9 cellular contexts compared by ENCODE assay signal in the genomic region with DNA sequence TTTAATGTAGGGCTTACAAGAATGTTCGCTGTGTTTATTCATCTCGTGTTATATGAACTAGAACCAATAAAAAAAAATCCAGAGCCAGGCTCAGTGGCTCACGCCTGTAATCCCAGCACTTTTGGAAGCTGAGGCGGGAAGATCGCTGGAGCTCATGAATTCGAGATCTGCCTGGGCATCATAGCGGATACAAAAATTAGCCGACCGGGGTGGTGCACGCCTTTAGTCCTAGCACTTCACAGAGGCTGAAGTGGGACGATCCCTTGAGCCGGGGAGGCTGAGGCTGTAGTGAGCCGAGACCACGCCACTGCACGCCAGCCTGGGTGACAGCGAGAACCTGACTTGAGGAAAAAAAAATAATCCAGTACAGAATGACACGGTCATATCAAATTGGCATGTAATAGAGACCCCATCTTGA. TPM values are rescaled to one million over a fixed set of nuclear protein-coding genes. Genes with fewer than 3 reads are reported as not detected.
A peak's percentile ranks its signal among the peaks of the same experiment; 100 is the strongest.
DNase-seq lines count a peak whose midpoint lies in the region; ATAC-seq, FAIRE-seq and TF ChIP-seq lines count a peak whose summit lies in the region.
"Had no signal": no experiment of that assay in that cellular context is flagged by ENCODE, and none has a peak within 500 bp of the region (broad histone marks: within the 10 kb centered on the region; RNA-seq: fewer than 3 reads in every experiment).

No MANE protein-coding gene starts in this region.

- peak overlapping the region; percentile 59 for H3K4me3 ChIP-seq in Jurkat, Clone E6-1 (ENCODE audit: low read length)

- CTCF ChIA-PET in activated CD8-positive, alpha-beta T cell treated with anti-CD3 and anti-CD28 coated beads for 36 hours (lab: Charles Lee), result interaction anchor here (1.6 to 12.6 kb wide), 4 partner anchors 29 to 56 kb away, joined by 5 to 157 read pairs (median 26); a partner anchor contains a TSS

- peak overlapping the region; percentile 98 for H3K27ac Mint-ChIP-seq in activated CD8-positive, alpha-beta T cell treated with anti-CD3 and anti-CD28 coated beads for 36 hours

- no peak for TF ChIP-seq CTCF in activated CD8-positive, alpha-beta T cell treated with anti-CD3 and anti-CD28 coated beads for 36 hours (IDR thresholded peaks at IDR 0.05)
- TF ChIP-seq CTCF in foreskin keratinocyte (conservative IDR thresholded peaks at IDR 0.05), result no peak

- H3K27me3 Mint-ChIP-seq in activated CD8-positive, alpha-beta T cell treated with anti-CD3 and anti-CD28 coated beads for 36 hours, result no peaks in the 10 kb centered on the region

- no peaks in the 10 kb centered on the region for H3K9me3 Mint-ChIP-seq in activated CD8-positive, alpha-beta T cell treated with anti-CD3 and anti-CD28 coated beads for 36 hours

- peak; percentile 54 for DNase-seq in NK-92 treated with Interleukin-12 subunit alpha and Interleukin-12 subunit beta, amount 100 ng/mL, for 24 hours (lab: John Stamatoyannopoulos, UW)
- DNase-seq in NK-92 (lab: John Stamatoyannopoulos, UW; ENCODE audit: unreplicated experiment) (no peak), foreskin keratinocyte (no peak), renal cortical epithelial cell (ENCODE audit: low read depth) (peak; percentile 19), frontal cortex (ENCODE audit: low spot score in 2 of 2) (no peak), H4 (ENCODE audit: low spot score) (no peak)
- no peak for DNase-seq in Jurkat, Clone E6-1 (ENCODE audit: low read depth, low spot score)
- peak; percentile 75 for DNase-seq in activated CD8-positive, alpha-beta T cell treated with anti-CD3 and anti-CD28 coated beads for 36 hours

- ATAC-seq in activated CD8-positive, alpha-beta T cell treated with anti-CD3 and anti-CD28 coated beads for 36 hours, result peak; percentile 31
- peak; percentile 31 for ATAC-seq in foreskin keratinocyte

- peaks cover 15% of the 10 kb centered on the region for H3K36me3 Mint-ChIP-seq in activated CD8-positive, alpha-beta T cell treated with anti-CD3 and anti-CD28 coated beads for 36 hours (ENCODE audit: low read depth)

- peak overlapping the region; percentile 54 for H3K27ac ChIP-seq in foreskin keratinocyte

- H3K27me3 ChIP-seq in foreskin keratinocyte, result no peaks in the 10 kb centered on the region

- intact Hi-C loops in activated CD8-positive, alpha-beta T cell treated with anti-CD3 and anti-CD28 coated beads for 36 hours (cut with micrococcal nuclease), result loop anchor here (2.0 kb wide), 2 partner anchors 27 to 57 kb away; a partner anchor contains a TSS

- POLR2A ChIA-PET in activated CD8-positive, alpha-beta T cell treated with anti-CD3 and anti-CD28 coated beads for 36 hours (lab: Charles Lee), result interaction anchor here (0.6 to 21.5 kb wide), 33 partner anchors 7 to 1845 kb away, joined by 3 to 1105 read pairs (median 10); a partner anchor contains a TSS

- H3K4me3 Mint-ChIP-seq in activated CD8-positive, alpha-beta T cell treated with anti-CD3 and anti-CD28 coated beads for 36 hours, result peak overlapping the region; percentile 91

- peaks cover 31% of the 10 kb centered on the region for H3K4me1 Mint-ChIP-seq in activated CD8-positive, alpha-beta T cell treated with anti-CD3 and anti-CD28 coated beads for 36 hours (ENCODE audit: low read depth)

- no peak for FAIRE-seq in frontal cortex (lab: Jason Lieb, UNC)

- H3K4me1 ChIP-seq in foreskin keratinocyte, result peaks cover 3% of the 10 kb centered on the region

RNA-seq across cellular contexts. Expression of a gene that starts 46.2 kb away (rescaled TPM):
- polyA plus RNA-seq in Jurkat, Clone E6-1 (2012; ENCODE audit: insufficient read depth, insufficient read length), result not detected
- not detected for total RNA-seq in activated CD8-positive, alpha-beta T cell treated with anti-CD3 and anti-CD28 coated beads for 36 hours
- total RNA-seq in foreskin keratinocyte (not detected in 2 replicates), renal cortical epithelial cell (not detected in 2 replicates), frontal cortex (not detected)
- polyA plus RNA-seq in foreskin keratinocyte, result not detected in 2 replicates
- total RNA-seq in H4 (2014; rRNA removed; shearing (Covaris generic)), result not detected in 2 replicates
- total RNA-seq: body of pancreas had no signal

Comparison
In these comparisons a context has a peak if more than half of its experiments do, and no peak if none do; other contexts are left out.
1. DNase-seq: peak in NK-92 treated with Interleukin-12 subunit alpha and Interleukin-12 subunit beta, amount 100 ng/mL, for 24 hours (single experiment), activated CD8-positive, alpha-beta T cell treated with anti-CD3 and anti-CD28 coated beads for 36 hours (single experiment) and renal cortical epithelial cell (single experiment); none in NK-92 (single experiment), Jurkat, Clone E6-1 (single experiment), foreskin keratinocyte (0 of 2), frontal cortex (0 of 2) and H4 (single experiment).